ENCODE assay signal across 10 cellular contexts in the genomic region with DNA sequence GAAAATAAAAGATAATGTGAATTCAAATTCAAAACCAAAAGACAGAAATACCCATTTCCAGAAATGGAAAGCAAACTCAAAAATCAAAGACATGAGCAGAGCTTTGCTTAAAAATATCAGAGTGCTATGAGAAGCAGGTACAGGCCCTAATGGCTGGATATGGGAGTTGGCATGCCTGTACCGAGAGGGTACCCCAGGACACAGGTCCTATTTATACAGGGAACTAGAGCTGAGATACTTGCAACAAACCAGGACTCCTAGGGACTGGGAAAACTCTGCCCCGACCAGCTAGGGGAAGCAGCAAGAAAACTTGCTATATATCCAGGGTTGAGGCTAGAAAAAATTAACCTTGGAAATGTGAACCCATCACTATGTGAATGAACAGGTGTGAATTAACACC. TPM values are rescaled to one million over a fixed set of nuclear protein-coding genes. Genes with fewer than 3 reads are reported as not detected.
"Had no signal": no experiment of that assay in that cellular context is flagged by ENCODE, and none has a peak within 500 bp of the region (broad histone marks: within the 10 kb centered on the region; RNA-seq: fewer than 3 reads in every experiment).

No MANE protein-coding gene starts in this region.

- ATAC-seq: GM23338, HCT116 had no signal

- H3K4me3 ChIP-seq: GM23248, GM23338, HAP-1 had no signal

- H3K27ac ChIP-seq: GM23248 had no signal

- H3K36me3 ChIP-seq: HAP-1 had no signal

- H3K9me3 ChIP-seq: HAP-1 had no signal

- H3K4me1 ChIP-seq: HAP-1 had no signal

- DNase-seq: GM23248, GOT3, H7, H9, HCEC 1CT, HFFc6 had no signal

RNA-seq across cellular contexts. Expression of gene SYNPR, which starts 36.0 kb away (rescaled TPM):
- total RNA-seq: GM23248, H4, HFFc6 had no signal
